Comparison of ENCODE assay signal across 9 cellular contexts in genomic region chr5:15995206-15996052, GRCh38.
DNase-seq lines count a peak whose midpoint lies in the region; ATAC-seq and TF ChIP-seq lines count a peak whose summit lies in the region.
"Had no signal": no experiment of that assay in that cellular context is flagged by ENCODE, and none has a peak within 500 bp of the region (broad histone marks: within the 10 kb centered on the region; RNA-seq: fewer than 3 reads in every experiment).

No MANE protein-coding gene starts in this region.

- H2AFZ ChIP-seq in Loucy (ENCODE audit: low read length): no peak overlapping the region

- 54 to 67% (median 60%) methylated on average over 3 of the region's 3 CpGs for WGBS in adrenal gland, 4 donors

- no peak overlapping the region for H3K9ac ChIP-seq in Loucy (ENCODE audit: low read depth, low read length, poor library complexity, severe bottlenecking)

- H3K79me2 ChIP-seq in Loucy (ENCODE audit: insufficient read depth, low read length): no peaks in the 10 kb centered on the region

- H3K4me3 ChIP-seq in BE2C (ENCODE audit: low read depth, low read length) (no peak overlapping the region), Loucy (ENCODE audit: low read length, poor library complexity, severe bottlenecking) (no peak overlapping the region), adrenal gland (no peak overlapping the region)

- intact Hi-C loops in adrenal gland (cut with DNase I): loop anchor here in 1 of 2 donors (10.0 kb wide), 1 partner anchor 531 kb away; no protein-coding TSS in a partner anchor

- H3K4me1 Mint-ChIP-seq in activated T-cell treated with anti-CD3 and anti-CD28 coated beads, Interleukin-2, amount 50 U/mL, for 24 hours (ENCODE audit: low read depth): no peaks in the 10 kb centered on the region
- no peaks in the 10 kb centered on the region for H3K4me1 Mint-ChIP-seq in immature natural killer cell
- H3K4me1 Mint-ChIP-seq: activated naive CD8-positive, alpha-beta T cell treated with anti-CD3 and anti-CD28 coated beads, Interleukin-2, amount 10 ng/mL, durations not matched to agents 7 days and 5 days had no signal

- no peaks in the 10 kb centered on the region for H3K9me2 ChIP-seq in Loucy (replicated peaks; ENCODE audit: low read depth, low read length)

- no peak overlapping the region for H3K27ac Mint-ChIP-seq in activated T-cell treated with anti-CD3 and anti-CD28 coated beads, Interleukin-2, amount 50 U/mL, for 24 hours
- H3K27ac Mint-ChIP-seq in immature natural killer cell: no peak overlapping the region
- H3K27ac Mint-ChIP-seq: activated naive CD8-positive, alpha-beta T cell treated with anti-CD3 and anti-CD28 coated beads, Interleukin-2, amount 10 ng/mL, durations not matched to agents 7 days and 5 days had no signal

- H3K27ac ChIP-seq in adrenal gland: no peak overlapping the region

- H3F3A ChIP-seq in Loucy (ENCODE audit: low read depth): no peaks in the 10 kb centered on the region

- H3K4me1 ChIP-seq in BE2C (peaks cover 15% of the 10 kb centered on the region), Loucy (ENCODE audit: insufficient read depth, low read length, poor library complexity, severe bottlenecking) (no peaks in the 10 kb centered on the region), adrenal gland (replicated peaks in 1 of 2) (no peaks in the 10 kb centered on the region)

- no peaks in the 10 kb centered on the region for H3K36me3 Mint-ChIP-seq in activated T-cell treated with anti-CD3 and anti-CD28 coated beads, Interleukin-2, amount 50 U/mL, for 24 hours (ENCODE audit: low read depth)
- H3K36me3 Mint-ChIP-seq in immature natural killer cell: peaks cover 0 to 3% (median 3%) of the 10 kb centered on the region in 3 donors
- H3K36me3 Mint-ChIP-seq: activated naive CD8-positive, alpha-beta T cell treated with anti-CD3 and anti-CD28 coated beads, Interleukin-2, amount 10 ng/mL, durations not matched to agents 7 days and 5 days had no signal

- ATAC-seq in GM18517 (IDR thresholded peaks at IDR 0.05; ENCODE audit: unreplicated experiment) (no peak), GM18873 (IDR thresholded peaks at IDR 0.05; ENCODE audit: low FRiP score, unreplicated experiment) (no peak)

- H3K36me3 ChIP-seq in BE2C: no peaks in the 10 kb centered on the region
- H3K36me3 ChIP-seq in Loucy (ENCODE audit: insufficient read depth, low read length): no peaks in the 10 kb centered on the region
- H3K36me3 ChIP-seq in adrenal gland (replicated peaks in 1 of 2): no peaks in the 10 kb centered on the region

- H3K4me3 Mint-ChIP-seq in activated T-cell treated with anti-CD3 and anti-CD28 coated beads, Interleukin-2, amount 50 U/mL, for 24 hours: no peak overlapping the region
- H3K4me3 Mint-ChIP-seq in immature natural killer cell: no peak overlapping the region
- H3K4me3 Mint-ChIP-seq: activated naive CD8-positive, alpha-beta T cell treated with anti-CD3 and anti-CD28 coated beads, Interleukin-2, amount 10 ng/mL, durations not matched to agents 7 days and 5 days had no signal

- TF ChIP-seq CTCF in BE2C (IDR thresholded peaks at IDR 0.05; ENCODE audit: low read depth, low read length) (peak; percentile 68), Loucy (conservative IDR thresholded peaks at IDR 0.05; ENCODE audit: low read length) (peak; percentile 52), adrenal gland (IDR thresholded peaks at IDR 0.05) (peak; percentile 36 to 64 (median 54))

- TF ChIP-seq POLR2A in adrenal gland (IDR thresholded peaks at IDR 0.05): no peak

- no peaks in the 10 kb centered on the region for H3K27me3 Mint-ChIP-seq in activated T-cell treated with anti-CD3 and anti-CD28 coated beads, Interleukin-2, amount 50 U/mL, for 24 hours
- H3K27me3 Mint-ChIP-seq in immature natural killer cell (ENCODE audit: low read depth in 3 of 3): no peaks in the 10 kb centered on the region
- H3K27me3 Mint-ChIP-seq: activated naive CD8-positive, alpha-beta T cell treated with anti-CD3 and anti-CD28 coated beads, Interleukin-2, amount 10 ng/mL, durations not matched to agents 7 days and 5 days had no signal

- H3K9me3 ChIP-seq in BE2C (no peaks in the 10 kb centered on the region), Loucy (ENCODE audit: insufficient read depth, low read depth, low read length) (peaks cover 6% of the 10 kb centered on the region; the same call in 1 of the 2 replicates), adrenal gland (replicated peaks in 1 of 3) (no peaks in the 10 kb centered on the region)

- DNase-seq in BE2C (peak; percentile 66), adrenal gland (no peak), iPS-NIHi7 (ENCODE audit: extremely low spot score) (peak; percentile 41), immature natural killer cell (no peak)
- DNase-seq in activated T-cell treated with anti-CD3 and anti-CD28 coated beads, Interleukin-2, amount 50 U/mL, for 24 hours: no peak
- DNase-seq: activated naive CD8-positive, alpha-beta T cell treated with anti-CD3 and anti-CD28 coated beads, Interleukin-2, amount 10 ng/mL, durations not matched to agents 7 days and 5 days had no signal

- H3K4me2 ChIP-seq in Loucy (ENCODE audit: low read depth, low read length, poor library complexity, severe bottlenecking): no peak overlapping the region

- H3K27me3 ChIP-seq in BE2C (no peaks in the 10 kb centered on the region), Loucy (ENCODE audit: insufficient read depth, low read length, poor library complexity, severe bottlenecking) (no peaks in the 10 kb centered on the region), adrenal gland (no peaks in the 10 kb centered on the region)

- peaks cover 28% of the 10 kb centered on the region for H3K9me3 Mint-ChIP-seq in activated T-cell treated with anti-CD3 and anti-CD28 coated beads, Interleukin-2, amount 50 U/mL, for 24 hours
- H3K9me3 Mint-ChIP-seq in immature natural killer cell: peaks cover 14 to 64% (median 32%) of the 10 kb centered on the region in 6 donors

- no peaks in the 10 kb centered on the region for H4K20me1 ChIP-seq in Loucy (ENCODE audit: insufficient read depth, low read length, poor library complexity, severe bottlenecking)

Comparison
In these comparisons a context has a peak if more than half of its experiments do, and no peak if none do; other contexts are left out.
1. DNase-seq: peak in BE2C (single experiment) and iPS-NIHi7 (single experiment); none in adrenal gland (0 of 7), activated T-cell treated with anti-CD3 and anti-CD28 coated beads, Interleukin-2, amount 50 U/mL, for 24 hours (single experiment) and immature natural killer cell (0 of 3).
2. Peak in every context shown above with its lines, with median percentiles within 50 percentile points of each other: CTCF ChIP-seq.